Comparison of ENCODE assay signal across 8 cellular contexts in genomic region chr1:116375884-116376733, GRCh38. TPM values are rescaled to one million over a fixed set of nuclear protein-coding genes. Genes with fewer than 3 reads are reported as not detected.
DNase-seq lines count a peak whose midpoint lies in the region; ATAC-seq and TF ChIP-seq lines count a peak whose summit lies in the region.

No MANE protein-coding gene starts in this region.

- DNase-seq in NCI-H82 treated with DMSO at 0.1 percent for 48 hours (lab: John Stamatoyannopoulos, UW; ENCODE audit: unreplicated experiment) (peak; percentile 26), adipocyte (ENCODE audit: low read depth) (peak; percentile 80), right atrium auricular region (ENCODE audit: low spot score) (peak; percentile 94), retinal pigment epithelial cell (ENCODE audit: low read depth) (peak; percentile 59), NCI-H1105 (lab: John Stamatoyannopoulos, UW) (no peak), NOMO-1 (lab: John Stamatoyannopoulos, UW; ENCODE audit: unreplicated experiment in 2 of 2) (no peak)

- peak overlapping the region; percentile 92 for H3K9ac ChIP-seq in adipocyte (ENCODE audit: low read length)

- H3K9me3 ChIP-seq in adipocyte (ENCODE audit: control insufficient read depth, low read length) (no peaks in the 10 kb centered on the region), right atrium auricular region (no peaks in the 10 kb centered on the region)

- H3K27me3 ChIP-seq in adipocyte (replicated peaks; ENCODE audit: control insufficient read depth, insufficient read depth, low read length) (no peaks in the 10 kb centered on the region), right atrium auricular region (no peaks in the 10 kb centered on the region)

- H3K36me3 ChIP-seq in adipocyte (ENCODE audit: control insufficient read depth, insufficient read depth, low read length, severe bottlenecking) (no peaks in the 10 kb centered on the region), right atrium auricular region (no peaks in the 10 kb centered on the region)

- peaks cover 65% of the 10 kb centered on the region for H3K4me1 ChIP-seq in adipocyte (ENCODE audit: control insufficient read depth, insufficient read depth, low read length)
- peaks cover 0 to 81% of the 10 kb centered on the region in 2 donors for H3K4me1 ChIP-seq in right atrium auricular region

- peak overlapping the region; percentile 90 to 98 for H3K27ac ChIP-seq in right atrium auricular region

- H3K4me3 ChIP-seq in GM08714 (ENCODE audit: low read length) (peak overlapping the region; percentile 74), adipocyte (ENCODE audit: low read length) (peak overlapping the region; percentile 92), right atrium auricular region (peak overlapping the region; percentile 90), retinal pigment epithelial cell (ENCODE audit: low read length) (peak overlapping the region; percentile 57)

- no peak for ATAC-seq in GM21423 (IDR thresholded peaks at IDR 0.05; ENCODE audit: unreplicated experiment)

- TF ChIP-seq CTCF in right atrium auricular region (IDR thresholded peaks at IDR 0.05) (no peak), retinal pigment epithelial cell (conservative IDR thresholded peaks at IDR 0.05; ENCODE audit: low read depth, low read length) (no peak)

RNA-seq across cellular contexts. Expression of gene ATP1A1, which starts 3.1 kb away (rescaled TPM):
- total RNA-seq in right atrium auricular region, result 100 to 1,000 TPM; 148 to 256 TPM

Comparison
In these comparisons a context has a peak if more than half of its experiments do, and no peak if none do; other contexts are left out.
1. DNase-seq: peak in NCI-H82 treated with DMSO at 0.1 percent for 48 hours (single experiment), adipocyte (single experiment), right atrium auricular region (single experiment) and retinal pigment epithelial cell (single experiment); none in NCI-H1105 (single experiment) and NOMO-1 (0 of 2).
2. Peak in every context shown above with its lines, with median percentiles within 50 percentile points of each other: H3K4me3 ChIP-seq.